Comparison of ENCODE assay signal across 8 cellular contexts in the genomic region with DNA sequence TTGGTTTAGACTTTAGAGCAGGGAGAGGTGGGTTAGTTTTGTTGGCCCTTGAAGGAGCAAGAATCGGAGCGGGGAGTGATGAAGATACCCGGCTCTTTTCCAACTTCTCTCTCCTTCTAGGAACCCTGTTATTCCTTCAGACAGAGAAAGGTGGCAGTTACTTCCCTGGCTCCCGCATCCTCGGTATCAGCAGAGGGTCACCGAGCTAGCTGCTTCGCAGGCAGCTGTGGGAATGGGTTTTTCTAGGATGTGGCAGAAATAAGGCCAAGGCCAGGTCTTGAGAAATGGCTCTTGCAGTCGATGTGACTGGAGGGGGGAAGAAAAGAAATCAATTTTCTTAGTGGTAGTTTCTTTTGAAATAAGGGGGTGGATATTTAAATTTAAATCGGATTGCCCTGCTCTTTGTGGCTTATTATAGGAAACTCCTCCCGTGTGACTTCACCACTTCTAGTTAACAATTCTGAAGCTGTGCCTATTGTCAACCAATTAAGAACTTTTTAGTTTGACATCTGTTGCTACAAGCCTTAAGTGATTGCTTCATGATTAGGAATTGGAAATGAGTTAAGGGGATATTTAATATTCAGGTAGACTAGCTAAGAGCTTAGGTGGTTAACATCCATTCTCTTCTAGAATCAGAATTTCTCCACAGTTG. TPM values are rescaled to one million over a fixed set of nuclear protein-coding genes. Genes with fewer than 3 reads are reported as not detected.
DNase-seq lines count a peak whose midpoint lies in the region; ATAC-seq and TF ChIP-seq lines count a peak whose summit lies in the region.

No MANE protein-coding gene starts in this region.

- H3K27ac ChIP-seq in iPS-18a (ENCODE audit: low read length) (no peak overlapping the region), stomach (peak overlapping the region in 4 of 5 donors; percentile 75 to 90 (median 86))

- peaks cover 48% of the 10 kb centered on the region for H3K4me1 Mint-ChIP-seq in activated CD4-positive, alpha-beta memory T cell treated with anti-CD3 and anti-CD28 coated beads for 36 hours (ENCODE audit: low read depth)

- H3K27me3 Mint-ChIP-seq in activated CD4-positive, alpha-beta memory T cell treated with anti-CD3 and anti-CD28 coated beads for 36 hours, result no peaks in the 10 kb centered on the region

- peaks cover 27% of the 10 kb centered on the region for H3K36me3 Mint-ChIP-seq in activated CD4-positive, alpha-beta memory T cell treated with anti-CD3 and anti-CD28 coated beads for 36 hours

- H3K27ac Mint-ChIP-seq in activated CD4-positive, alpha-beta memory T cell treated with anti-CD3 and anti-CD28 coated beads for 36 hours, result peak overlapping the region; percentile 50

- peak overlapping the region; percentile 83 for H3K4me3 Mint-ChIP-seq in activated CD4-positive, alpha-beta memory T cell treated with anti-CD3 and anti-CD28 coated beads for 36 hours

- no peak overlapping the region for H3K9ac ChIP-seq in iPS-18a (ENCODE audit: low read length)

- WGBS in stomach, 5 donors, result 6 to 10% (median 7%) methylated on average over 10 of the region's 10 CpGs

- CTCF ChIA-PET in activated CD4-positive, alpha-beta memory T cell treated with anti-CD3 and anti-CD28 coated beads for 36 hours (lab: Charles Lee), result interaction anchor here (1.6 kb wide), 1 partner anchor 375 kb away, joined by 4 read pairs; no protein-coding TSS in a partner anchor

- TF ChIP-seq POLR2A in stomach (IDR thresholded peaks at IDR 0.05), result no peak

- H3K4me3 ChIP-seq in iPS-18a (ENCODE audit: low read length), result peak overlapping the region; percentile 99
- peak overlapping the region; percentile 62 to 98 (median 86) for H3K4me3 ChIP-seq in stomach

- no peak for TF ChIP-seq EP300 in stomach (IDR thresholded peaks at IDR 0.05)

- intact Hi-C loops in activated CD4-positive, alpha-beta memory T cell treated with anti-CD3 and anti-CD28 coated beads for 36 hours (cut with micrococcal nuclease), result loop anchor here (2.0 to 5.0 kb wide), 3 partner anchors 256 to 374 kb away; a partner anchor contains a TSS
- intact Hi-C loops in stomach (cut with DNase I; ENCODE audit: low total_unique reads), result no loop called here

- peaks cover 5% of the 10 kb centered on the region for H3K4me1 ChIP-seq in iPS-18a (ENCODE audit: control insufficient read depth, low read depth, low read length)
- H3K4me1 ChIP-seq in stomach, result peaks cover 22 to 49% (median 38%) of the 10 kb centered on the region in 4 donors

- H3K9me3 ChIP-seq in iPS-18a (ENCODE audit: control insufficient read depth, low read depth, low read length) (no peaks in the 10 kb centered on the region), stomach (no peaks in the 10 kb centered on the region)

- no peaks in the 10 kb centered on the region for H3K9me3 Mint-ChIP-seq in activated CD4-positive, alpha-beta memory T cell treated with anti-CD3 and anti-CD28 coated beads for 36 hours

- DNase-seq in NCI-H1417 (lab: John Stamatoyannopoulos, UW), result peak in 2 of 3 experiments; percentile 20 to 36
- DNase-seq in NCI-H1417 treated with DMSO at 0.1 percent for 48 hours (lab: John Stamatoyannopoulos, UW), result no peak
- DNase-seq in activated CD4-positive, alpha-beta memory T cell treated with anti-CD3 and anti-CD28 coated beads for 36 hours, result no peak
- DNase-seq in stomach, result no peak
- no peak for DNase-seq in ecto neural progenitor cell (ENCODE audit: low spot score)

- H3K36me3 ChIP-seq in iPS-18a (ENCODE audit: control insufficient read depth, low read depth, low read length) (peaks cover 8% of the 10 kb centered on the region), stomach (peaks cover 13 to 33% (median 26%) of the 10 kb centered on the region in 4 donors)

- POLR2A ChIA-PET in activated CD4-positive, alpha-beta memory T cell treated with anti-CD3 and anti-CD28 coated beads for 36 hours (lab: Charles Lee), result interaction anchor here (0.7 to 1.2 kb wide), 2 partner anchors 410 to 411 kb away, joined by 3 read pairs; a partner anchor contains a TSS

- no peak for TF ChIP-seq CTCF in stomach (IDR thresholded peaks at IDR 0.05)

- peaks cover 22% of the 10 kb centered on the region for H3K27me3 ChIP-seq in iPS-18a (ENCODE audit: control insufficient read depth, insufficient read depth, low read length)
- H3K27me3 ChIP-seq in stomach, result no peaks in the 10 kb centered on the region

- ATAC-seq in GM21529 (IDR thresholded peaks at IDR 0.05; ENCODE audit: unreplicated experiment) (no peak), HG02981 (IDR thresholded peaks at IDR 0.05; ENCODE audit: unreplicated experiment) (no peak)

RNA-seq across cellular contexts. Expression of a gene that starts 1.4 kb away (rescaled TPM):
- total RNA-seq in activated CD4-positive, alpha-beta memory T cell treated with anti-CD3 and anti-CD28 coated beads for 36 hours, result 10 to 100 TPM; 32.0 to 34.2 TPM
- total RNA-seq in stomach, result 10 to 100 TPM; 15.8 to 51.0 (median 30.3) TPM
- 10 to 100 TPM; 13.9 to 20.0 (median 14.7) TPM for polyA plus RNA-seq in stomach

RNA-seq across cellular contexts. Expression of a gene that starts 30.8 kb away (rescaled TPM):
- total RNA-seq in activated CD4-positive, alpha-beta memory T cell treated with anti-CD3 and anti-CD28 coated beads for 36 hours, result not detected
- total RNA-seq in stomach, result 10 to 100 TPM in 1 of 5 donors, not detected in 4; 32.2 TPM
- not detected for polyA plus RNA-seq in stomach

Comparison
In these comparisons a context has a peak if more than half of its experiments do, and no peak if none do; other contexts are left out.
1. DNase-seq: peak in NCI-H1417 (2 of 3); none in NCI-H1417 treated with DMSO at 0.1 percent for 48 hours (single experiment), activated CD4-positive, alpha-beta memory T cell treated with anti-CD3 and anti-CD28 coated beads for 36 hours (single experiment), stomach (single experiment) and ecto neural progenitor cell (single experiment).